ENCODE assay signal across 8 cellular contexts in the genomic region with DNA sequence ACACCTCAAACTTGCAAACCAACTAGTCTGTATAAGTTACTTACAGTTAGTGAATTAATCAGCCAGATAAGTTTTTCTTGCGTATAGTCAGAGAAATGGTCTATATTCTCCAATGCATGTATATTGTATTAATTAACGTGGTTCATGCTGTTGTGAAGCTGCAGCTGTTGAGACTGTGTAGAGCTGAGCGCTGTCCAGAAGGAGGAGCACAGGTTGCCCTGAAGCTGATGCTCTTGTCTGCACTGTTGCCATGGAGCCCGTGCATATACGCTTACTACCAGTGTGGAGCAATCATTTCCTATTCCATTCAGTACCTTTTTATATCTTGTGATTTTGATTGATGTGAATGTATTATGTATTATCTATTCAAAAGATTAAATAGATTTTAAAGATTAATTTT.
DNase-seq lines count a peak whose midpoint lies in the region; ATAC-seq, FAIRE-seq and TF ChIP-seq lines count a peak whose summit lies in the region.

No MANE protein-coding gene starts in this region.

- H3K36me3 ChIP-seq in GM06990 (ENCODE audit: control insufficient read depth, insufficient read depth, low read length) (no peaks in the 10 kb centered on the region), spleen (no peaks in the 10 kb centered on the region)

- peak; percentile 82 for FAIRE-seq in HTR-8/SVneo (lab: Jason Lieb, UNC)
- no peak for FAIRE-seq in frontal cortex (lab: Jason Lieb, UNC)

- no peak for TF ChIP-seq POLR2A in GM18505 (IDR thresholded peaks at IDR 0.05; ENCODE audit: borderline replicate concordance, extremely low read depth, insufficient read depth, insufficient read length)
- no peak for TF ChIP-seq POLR2A in spleen (IDR thresholded peaks at IDR 0.05)

- no peaks in the 10 kb centered on the region for H3K9me3 ChIP-seq in spleen

- WGBS in spleen, 5 donors = 56 to 71% (median 60%) methylated on average over 5 of the region's 5 CpGs

- H3K4me3 ChIP-seq in GM06990 (replicated peaks; ENCODE audit: low read depth, low read length) (no peak overlapping the region), spleen (no peak overlapping the region)

- peak; percentile 27 for TF ChIP-seq CTCF in GM06990 (IDR thresholded peaks at IDR 0.05; ENCODE audit: insufficient read depth, low read length, poor library complexity, severe bottlenecking)
- peak in 3 of 11 experiments; percentile 6 to 21 (median 13) for TF ChIP-seq CTCF in spleen (IDR thresholded peaks at IDR 0.05 in 8 of 11, conservative IDR thresholded peaks at IDR 0.05 in 3 of 11)

- DNase-seq in GM06990 (ENCODE audit: extremely low read depth, insufficient read length) (no peak), HTR-8/SVneo (ENCODE audit: insufficient read length, low spot score) (peak; percentile 25), T-helper 2 cell (peak in 3 of 5 experiments; percentile 41 to 82 (median 41)), dermis blood vessel endothelial cell (peak; percentile 6), spleen (no peak), frontal cortex (ENCODE audit: low spot score in 2 of 2) (no peak)
- DNase-seq in stimulated activated CD4-positive, alpha-beta T cell treated with anti-CD3 and anti-CD28 coated beads, Interleukin-4, amount 100 ng/mL, for 48 hours (ENCODE audit: low read depth in 2 of 2) = peak; percentile 5 to 6

- no peak overlapping the region for H3K27ac ChIP-seq in spleen

- intact Hi-C loops in spleen (cut with DNase I; ENCODE audit: low total_unique reads) = no loop called here

- H3K4me1 ChIP-seq in spleen = peaks cover 0 to 10% (median 0%) of the 10 kb centered on the region in 6 donors

- H3K27me3 ChIP-seq in GM06990 (replicated peaks; ENCODE audit: control insufficient read depth, insufficient read depth, low read length) = peaks cover under 1% of the 10 kb centered on the region
- no peaks in the 10 kb centered on the region for H3K27me3 ChIP-seq in spleen (replicated peaks in 1 of 7)

- ATAC-seq in GM18505 (IDR thresholded peaks at IDR 0.05; ENCODE audit: unreplicated experiment) = no peak

Comparison
In these comparisons a context has a peak if more than half of its experiments do, and no peak if none do; other contexts are left out.
1. DNase-seq: peak in HTR-8/SVneo (single experiment), T-helper 2 cell (3 of 5), dermis blood vessel endothelial cell (single experiment) and stimulated activated CD4-positive, alpha-beta T cell treated with anti-CD3 and anti-CD28 coated beads, Interleukin-4, amount 100 ng/mL, for 48 hours (2 of 2); none in GM06990 (single experiment), spleen (single experiment) and frontal cortex (0 of 2).